Comparison of ENCODE assay signal across 1 cellular context in the genomic region with DNA sequence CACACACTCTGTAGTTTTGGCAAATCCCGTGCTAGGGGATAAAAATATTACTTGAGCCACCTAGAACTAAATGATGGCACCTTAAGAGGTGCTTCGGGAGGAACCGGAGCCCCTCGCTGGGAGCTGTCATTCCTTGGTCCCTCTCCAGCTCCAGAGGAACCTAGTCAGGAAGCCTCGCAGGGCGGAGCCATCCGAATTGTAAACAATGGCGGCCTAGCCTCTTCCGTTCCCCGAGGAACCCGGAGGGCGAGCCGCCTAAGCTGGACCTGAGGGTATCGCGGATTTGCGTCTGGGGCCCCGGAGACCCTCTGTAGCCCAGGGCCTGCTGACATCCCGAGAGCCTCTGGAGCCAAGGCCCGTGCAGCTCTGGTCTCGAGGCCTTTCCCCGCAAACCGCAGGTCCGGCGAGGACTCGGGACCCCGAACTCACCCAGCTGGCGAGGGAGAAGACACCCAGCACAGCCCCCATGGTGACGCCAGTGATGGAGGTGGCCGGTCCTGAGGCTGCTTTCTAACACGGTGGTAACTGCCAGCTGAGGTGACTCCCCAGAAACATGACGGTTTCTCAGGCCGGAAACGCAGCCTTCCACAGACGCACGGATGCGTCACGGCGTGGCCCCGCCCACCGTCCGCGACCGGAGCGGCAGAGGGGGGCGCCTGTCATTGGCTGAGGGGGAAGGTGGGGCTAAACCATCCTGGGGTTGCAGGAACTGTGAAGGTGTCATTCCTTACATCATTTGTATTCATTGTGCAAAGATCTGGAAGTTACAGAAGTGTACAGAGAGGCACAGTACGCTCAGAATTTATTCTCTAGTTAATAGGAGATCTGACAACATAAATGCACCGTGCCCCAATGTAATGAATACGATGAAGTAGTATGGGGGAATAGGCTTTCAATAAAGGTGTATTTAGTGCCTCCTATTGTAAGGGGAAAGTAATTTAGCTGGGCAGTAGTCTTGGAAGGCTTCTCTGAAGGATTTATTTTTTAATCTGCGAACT.
TF ChIP-seq lines count a peak whose summit lies in the region.

SERINC3 (minus strand) TSS at position 587 of the 998 bp plus-strand sequence; CDS start at position 468, 119 bp downstream.

TF ChIP-seq in HepG2, 621 proteins besides CTCF, POLR2A, EP300 and RAD21 (continued from another document and continues in another):
- TF ChIP-seq ZNF747 (CRISPR knock-in tag; IDR thresholded peaks at IDR 0.05; ENCODE audit: borderline replicate concordance): peak; percentile 90
- TF ChIP-seq DMAP1 (CRISPR knock-in tag; IDR thresholded peaks at IDR 0.05): peak; percentile 96
- peak; percentile 87 for TF ChIP-seq ARNTL (CRISPR knock-in tag; IDR thresholded peaks at IDR 0.05)
- TF ChIP-seq PLRG1 (conservative IDR thresholded peaks at IDR 0.05): no peak
- TF ChIP-seq, protein P1, sequence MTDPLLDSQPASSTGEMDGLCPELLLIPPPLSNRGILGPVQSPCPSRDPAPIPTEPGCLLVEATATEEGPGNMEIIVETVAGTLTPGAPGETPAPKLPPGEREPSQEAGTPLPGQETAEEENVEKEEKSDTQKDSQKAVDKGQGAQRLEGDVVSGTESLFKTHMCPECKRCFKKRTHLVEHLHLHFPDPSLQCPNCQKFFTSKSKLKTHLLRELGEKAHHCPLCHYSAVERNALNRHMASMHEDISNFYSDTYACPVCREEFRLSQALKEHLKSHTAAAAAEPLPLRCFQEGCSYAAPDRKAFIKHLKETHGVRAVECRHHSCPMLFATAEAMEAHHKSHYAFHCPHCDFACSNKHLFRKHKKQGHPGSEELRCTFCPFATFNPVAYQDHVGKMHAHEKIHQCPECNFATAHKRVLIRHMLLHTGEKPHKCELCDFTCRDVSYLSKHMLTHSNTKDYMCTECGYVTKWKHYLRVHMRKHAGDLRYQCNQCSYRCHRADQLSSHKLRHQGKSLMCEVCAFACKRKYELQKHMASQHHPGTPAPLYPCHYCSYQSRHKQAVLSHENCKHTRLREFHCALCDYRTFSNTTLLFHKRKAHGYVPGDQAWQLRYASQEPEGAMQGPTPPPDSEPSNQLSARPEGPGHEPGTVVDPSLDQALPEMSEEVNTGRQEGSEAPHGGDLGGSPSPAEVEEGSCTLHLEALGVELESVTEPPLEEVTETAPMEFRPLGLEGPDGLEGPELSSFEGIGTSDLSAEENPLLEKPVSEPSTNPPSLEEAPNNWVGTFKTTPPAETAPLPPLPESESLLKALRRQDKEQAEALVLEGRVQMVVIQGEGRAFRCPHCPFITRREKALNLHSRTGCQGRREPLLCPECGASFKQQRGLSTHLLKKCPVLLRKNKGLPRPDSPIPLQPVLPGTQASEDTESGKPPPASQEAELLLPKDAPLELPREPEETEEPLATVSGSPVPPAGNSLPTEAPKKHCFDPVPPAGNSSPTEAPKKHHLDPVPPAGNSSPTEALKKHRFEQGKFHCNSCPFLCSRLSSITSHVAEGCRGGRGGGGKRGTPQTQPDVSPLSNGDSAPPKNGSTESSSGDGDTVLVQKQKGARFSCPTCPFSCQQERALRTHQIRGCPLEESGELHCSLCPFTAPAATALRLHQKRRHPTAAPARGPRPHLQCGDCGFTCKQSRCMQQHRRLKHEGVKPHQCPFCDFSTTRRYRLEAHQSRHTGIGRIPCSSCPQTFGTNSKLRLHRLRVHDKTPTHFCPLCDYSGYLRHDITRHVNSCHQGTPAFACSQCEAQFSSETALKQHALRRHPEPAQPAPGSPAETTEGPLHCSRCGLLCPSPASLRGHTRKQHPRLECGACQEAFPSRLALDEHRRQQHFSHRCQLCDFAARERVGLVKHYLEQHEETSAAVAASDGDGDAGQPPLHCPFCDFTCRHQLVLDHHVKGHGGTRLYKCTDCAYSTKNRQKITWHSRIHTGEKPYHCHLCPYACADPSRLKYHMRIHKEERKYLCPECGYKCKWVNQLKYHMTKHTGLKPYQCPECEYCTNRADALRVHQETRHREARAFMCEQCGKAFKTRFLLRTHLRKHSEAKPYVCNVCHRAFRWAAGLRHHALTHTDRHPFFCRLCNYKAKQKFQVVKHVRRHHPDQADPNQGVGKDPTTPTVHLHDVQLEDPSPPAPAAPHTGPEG (CRISPR knock-in tag; IDR thresholded peaks at IDR 0.05): peak; percentile 92
- TF ChIP-seq GFI1 (CRISPR knock-in tag; IDR thresholded peaks at IDR 0.05; ENCODE audit: borderline replicate concordance): no peak
- TF ChIP-seq, protein P2, sequence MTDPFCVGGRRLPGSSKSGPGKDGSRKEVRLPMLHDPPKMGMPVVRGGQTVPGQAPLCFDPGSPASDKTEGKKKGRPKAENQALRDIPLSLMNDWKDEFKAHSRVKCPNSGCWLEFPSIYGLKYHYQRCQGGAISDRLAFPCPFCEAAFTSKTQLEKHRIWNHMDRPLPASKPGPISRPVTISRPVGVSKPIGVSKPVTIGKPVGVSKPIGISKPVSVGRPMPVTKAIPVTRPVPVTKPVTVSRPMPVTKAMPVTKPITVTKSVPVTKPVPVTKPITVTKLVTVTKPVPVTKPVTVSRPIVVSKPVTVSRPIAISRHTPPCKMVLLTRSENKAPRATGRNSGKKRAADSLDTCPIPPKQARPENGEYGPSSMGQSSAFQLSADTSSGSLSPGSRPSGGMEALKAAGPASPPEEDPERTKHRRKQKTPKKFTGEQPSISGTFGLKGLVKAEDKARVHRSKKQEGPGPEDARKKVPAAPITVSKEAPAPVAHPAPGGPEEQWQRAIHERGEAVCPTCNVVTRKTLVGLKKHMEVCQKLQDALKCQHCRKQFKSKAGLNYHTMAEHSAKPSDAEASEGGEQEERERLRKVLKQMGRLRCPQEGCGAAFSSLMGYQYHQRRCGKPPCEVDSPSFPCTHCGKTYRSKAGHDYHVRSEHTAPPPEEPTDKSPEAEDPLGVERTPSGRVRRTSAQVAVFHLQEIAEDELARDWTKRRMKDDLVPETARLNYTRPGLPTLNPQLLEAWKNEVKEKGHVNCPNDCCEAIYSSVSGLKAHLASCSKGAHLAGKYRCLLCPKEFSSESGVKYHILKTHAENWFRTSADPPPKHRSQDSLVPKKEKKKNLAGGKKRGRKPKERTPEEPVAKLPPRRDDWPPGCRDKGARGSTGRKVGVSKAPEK (CRISPR knock-in tag; IDR thresholded peaks at IDR 0.05; ENCODE audit: borderline replicate concordance): peak; percentile 93; the same call in 1 of the 2 replicates
- no peak for TF ChIP-seq FOXA1 (IDR thresholded peaks at IDR 0.05)
- TF ChIP-seq FOXA1 (CRISPR knock-in tag; IDR thresholded peaks at IDR 0.05): peak; percentile 92
- no peak for TF ChIP-seq HNF4G (IDR thresholded peaks at IDR 0.05; ENCODE audit: borderline replicate concordance, low read depth, low read length)
- TF ChIP-seq HNF4G (CRISPR knock-in tag; IDR thresholded peaks at IDR 0.05; ENCODE audit: borderline replicate concordance, low read depth): no peak; the same call in none of the 2 replicates
- TF ChIP-seq, protein P3, sequence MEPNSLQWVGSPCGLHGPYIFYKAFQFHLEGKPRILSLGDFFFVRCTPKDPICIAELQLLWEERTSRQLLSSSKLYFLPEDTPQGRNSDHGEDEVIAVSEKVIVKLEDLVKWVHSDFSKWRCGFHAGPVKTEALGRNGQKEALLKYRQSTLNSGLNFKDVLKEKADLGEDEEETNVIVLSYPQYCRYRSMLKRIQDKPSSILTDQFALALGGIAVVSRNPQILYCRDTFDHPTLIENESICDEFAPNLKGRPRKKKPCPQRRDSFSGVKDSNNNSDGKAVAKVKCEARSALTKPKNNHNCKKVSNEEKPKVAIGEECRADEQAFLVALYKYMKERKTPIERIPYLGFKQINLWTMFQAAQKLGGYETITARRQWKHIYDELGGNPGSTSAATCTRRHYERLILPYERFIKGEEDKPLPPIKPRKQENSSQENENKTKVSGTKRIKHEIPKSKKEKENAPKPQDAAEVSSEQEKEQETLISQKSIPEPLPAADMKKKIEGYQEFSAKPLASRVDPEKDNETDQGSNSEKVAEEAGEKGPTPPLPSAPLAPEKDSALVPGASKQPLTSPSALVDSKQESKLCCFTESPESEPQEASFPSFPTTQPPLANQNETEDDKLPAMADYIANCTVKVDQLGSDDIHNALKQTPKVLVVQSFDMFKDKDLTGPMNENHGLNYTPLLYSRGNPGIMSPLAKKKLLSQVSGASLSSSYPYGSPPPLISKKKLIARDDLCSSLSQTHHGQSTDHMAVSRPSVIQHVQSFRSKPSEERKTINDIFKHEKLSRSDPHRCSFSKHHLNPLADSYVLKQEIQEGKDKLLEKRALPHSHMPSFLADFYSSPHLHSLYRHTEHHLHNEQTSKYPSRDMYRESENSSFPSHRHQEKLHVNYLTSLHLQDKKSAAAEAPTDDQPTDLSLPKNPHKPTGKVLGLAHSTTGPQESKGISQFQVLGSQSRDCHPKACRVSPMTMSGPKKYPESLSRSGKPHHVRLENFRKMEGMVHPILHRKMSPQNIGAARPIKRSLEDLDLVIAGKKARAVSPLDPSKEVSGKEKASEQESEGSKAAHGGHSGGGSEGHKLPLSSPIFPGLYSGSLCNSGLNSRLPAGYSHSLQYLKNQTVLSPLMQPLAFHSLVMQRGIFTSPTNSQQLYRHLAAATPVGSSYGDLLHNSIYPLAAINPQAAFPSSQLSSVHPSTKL (CRISPR knock-in tag; IDR thresholded peaks at IDR 0.05): peak; percentile 54; the same call in 1 of the 2 replicates
- TF ChIP-seq BHLHE40 (IDR thresholded peaks at IDR 0.05; ENCODE audit: low read length): no peak
- TF ChIP-seq ZBTB26 (CRISPR knock-in tag; IDR thresholded peaks at IDR 0.05; ENCODE audit: borderline replicate concordance): no peak; the same call in none of the 2 replicates
- no peak for TF ChIP-seq NCOR1 (IDR thresholded peaks at IDR 0.05; ENCODE audit: borderline replicate concordance, low read length)
- TF ChIP-seq CBX1 (IDR thresholded peaks at IDR 0.05; ENCODE audit: low read depth): peak; percentile 50
- TF ChIP-seq PATZ1 (CRISPR knock-in tag; IDR thresholded peaks at IDR 0.05): peak; percentile 61
- peak; percentile 96 for TF ChIP-seq ZNF788 (CRISPR knock-in tag; IDR thresholded peaks at IDR 0.05; ENCODE audit: borderline replicate concordance)
- TF ChIP-seq TCF7 (IDR thresholded peaks at IDR 0.05; ENCODE audit: low read depth): no peak
- TF ChIP-seq ZNF230 (CRISPR knock-in tag; IDR thresholded peaks at IDR 0.05): peak; percentile 77
- peak; percentile 7; the same call in 1 of the 2 replicates for TF ChIP-seq ZNF24 (IDR thresholded peaks at IDR 0.05)
- peak; percentile 91 for TF ChIP-seq MEF2D (CRISPR knock-in tag; IDR thresholded peaks at IDR 0.05)
- TF ChIP-seq ASH2L (IDR thresholded peaks at IDR 0.05; ENCODE audit: insufficient read length, low read depth, low read length): peak; percentile 95
- TF ChIP-seq PRMT3 (CRISPR knock-in tag; IDR thresholded peaks at IDR 0.05; ENCODE audit: borderline replicate concordance, low read depth): no peak
- TF ChIP-seq NPAS2 (CRISPR knock-in tag; IDR thresholded peaks at IDR 0.05; ENCODE audit: borderline replicate concordance): no peak
- peak; percentile 87 for TF ChIP-seq TBP (CRISPR knock-in tag; IDR thresholded peaks at IDR 0.05)
- peak; percentile 78; the same call in 1 of the 2 replicates for TF ChIP-seq ZNF468 (CRISPR knock-in tag; IDR thresholded peaks at IDR 0.05)
- 0 out of 2 replicates have a peak, but pooled peaks have one; percentile 67 for TF ChIP-seq ZFAT (CRISPR knock-in tag; conservative IDR thresholded peaks at IDR 0.05)
- TF ChIP-seq IKZF4 (CRISPR knock-in tag; IDR thresholded peaks at IDR 0.05; ENCODE audit: borderline replicate concordance, low read depth, not compliant biosample characterization): peak; percentile 92
- TF ChIP-seq CENPX (CRISPR knock-in tag; IDR thresholded peaks at IDR 0.05): no peak
- TF ChIP-seq YEATS4 (CRISPR knock-in tag; IDR thresholded peaks at IDR 0.05; ENCODE audit: borderline replicate concordance): peak; percentile 97
- no peak for TF ChIP-seq GRHL1 (CRISPR knock-in tag; conservative IDR thresholded peaks at IDR 0.05)
- TF ChIP-seq, protein P4, sequence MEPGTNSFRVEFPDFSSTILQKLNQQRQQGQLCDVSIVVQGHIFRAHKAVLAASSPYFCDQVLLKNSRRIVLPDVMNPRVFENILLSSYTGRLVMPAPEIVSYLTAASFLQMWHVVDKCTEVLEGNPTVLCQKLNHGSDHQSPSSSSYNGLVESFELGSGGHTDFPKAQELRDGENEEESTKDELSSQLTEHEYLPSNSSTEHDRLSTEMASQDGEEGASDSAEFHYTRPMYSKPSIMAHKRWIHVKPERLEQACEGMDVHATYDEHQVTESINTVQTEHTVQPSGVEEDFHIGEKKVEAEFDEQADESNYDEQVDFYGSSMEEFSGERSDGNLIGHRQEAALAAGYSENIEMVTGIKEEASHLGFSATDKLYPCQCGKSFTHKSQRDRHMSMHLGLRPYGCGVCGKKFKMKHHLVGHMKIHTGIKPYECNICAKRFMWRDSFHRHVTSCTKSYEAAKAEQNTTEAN (CRISPR knock-in tag; conservative IDR thresholded peaks at IDR 0.05): peak; percentile 90
- no peak; the same call in none of the 2 replicates for TF ChIP-seq SIX4 (CRISPR knock-in tag; IDR thresholded peaks at IDR 0.05)
- TF ChIP-seq PPARG (CRISPR knock-in tag; conservative IDR thresholded peaks at IDR 0.05): peak; percentile 18; the same call in 1 of the 2 replicates
- TF ChIP-seq KLF16 (CRISPR knock-in tag; IDR thresholded peaks at IDR 0.05): peak in 1 of 2 experiments; percentile 73; a peak in 1 of 4 replicates
